ENCODE assay signal across 2 cellular contexts in the genomic region with DNA sequence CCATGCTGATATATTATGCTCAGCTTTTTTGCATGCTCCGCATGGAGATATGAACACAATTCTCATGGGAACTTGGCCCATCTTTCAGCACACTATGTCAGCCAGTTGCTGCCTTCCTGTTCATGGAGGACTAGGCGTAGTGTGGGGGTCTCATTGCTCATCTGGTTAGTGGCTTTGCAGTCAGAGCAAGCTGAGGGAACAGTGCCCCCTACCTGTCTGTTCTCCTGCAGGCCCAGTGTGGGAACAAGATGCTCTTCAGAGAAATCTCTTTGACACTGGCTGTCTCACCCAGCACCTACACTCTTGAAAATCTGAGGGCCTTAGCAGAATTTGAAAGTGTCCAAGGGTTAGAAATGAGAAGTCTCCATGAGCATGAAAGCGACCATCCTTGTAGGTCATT.
TF ChIP-seq lines count a peak whose summit lies in the region.

No MANE protein-coding gene starts in this region.

TF ChIP-seq in HCT116, 20 proteins besides CTCF, POLR2A, EP300 and RAD21 (continued from another document):
- TF ChIP-seq REST (IDR thresholded peaks at IDR 0.05; ENCODE audit: low read depth) (no peak), SP1 (IDR thresholded peaks at IDR 0.05; ENCODE audit: low read depth) (no peak), ZFX (IDR thresholded peaks at IDR 0.05) (no peak), JUND (IDR thresholded peaks at IDR 0.05) (no peak), YY1 (IDR thresholded peaks at IDR 0.05; ENCODE audit: extremely low read depth, insufficient replicate concordance, low read depth, low read length) (no peak), CBX3 (IDR thresholded peaks at IDR 0.05; ENCODE audit: low read depth) (no peak), ZNF274 (IDR thresholded peaks at IDR 0.05; ENCODE audit: low read depth, low read length) (no peak)
- TF ChIP-seq, protein P1, sequence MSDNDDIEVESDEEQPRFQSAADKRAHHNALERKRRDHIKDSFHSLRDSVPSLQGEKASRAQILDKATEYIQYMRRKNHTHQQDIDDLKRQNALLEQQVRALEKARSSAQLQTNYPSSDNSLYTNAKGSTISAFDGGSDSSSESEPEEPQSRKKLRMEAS (IDR thresholded peaks at IDR 0.05), result no peak
TF ChIP-seq in HCT116: peak in this region for 0.

TF ChIP-seq in endothelial cell of umbilical vein, 7 proteins besides CTCF, POLR2A, EP300 and RAD21 (continued from another document):
- no peak for TF ChIP-seq GATA2 (IDR thresholded peaks at IDR 0.05; ENCODE audit: insufficient read depth, insufficient read length, low read depth, low read length)
- no peak for TF ChIP-seq JUN (IDR thresholded peaks at IDR 0.05; ENCODE audit: borderline replicate concordance, insufficient read depth, insufficient read length, low read depth)
- TF ChIP-seq POLR2AphosphoS5 (IDR thresholded peaks at IDR 0.05; ENCODE audit: insufficient read depth, low read depth, low read length), result no peak
- TF ChIP-seq FOS (IDR thresholded peaks at IDR 0.05; ENCODE audit: borderline replicate concordance, insufficient read depth, low read length), result no peak
- TF ChIP-seq, protein P1 (IDR thresholded peaks at IDR 0.05; ENCODE audit: insufficient read depth, insufficient read length), result no peak
TF ChIP-seq in endothelial cell of umbilical vein: peak in this region for 0.
